Comparison of ENCODE assay signal across 16 cellular contexts in the genomic region with DNA sequence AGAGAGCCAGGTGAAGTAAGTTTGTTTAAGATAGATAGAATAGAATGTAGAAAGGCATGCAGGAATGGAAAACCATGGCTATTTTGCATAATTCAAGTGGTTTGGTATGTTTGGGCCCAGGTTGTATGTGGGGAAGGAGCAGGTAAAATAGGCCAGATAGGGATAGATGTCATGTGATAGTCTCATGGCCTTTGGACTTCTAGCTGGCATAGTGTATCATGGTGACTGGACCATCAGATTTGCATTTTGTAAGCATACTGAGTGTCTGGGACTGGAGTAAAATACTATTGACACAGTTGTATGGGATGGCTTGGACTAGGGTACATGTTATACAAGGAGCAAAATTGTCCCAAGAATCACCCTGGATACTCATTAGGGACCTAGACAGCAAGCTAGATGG. TPM values are rescaled to one million over a fixed set of nuclear protein-coding genes. Genes with fewer than 3 reads are reported as not detected.
A peak's percentile ranks its signal among the peaks of the same experiment; 100 is the strongest.
DNase-seq lines count a peak whose midpoint lies in the region; ATAC-seq and TF ChIP-seq lines count a peak whose summit lies in the region.
"Had no signal": no experiment of that assay in that cellular context is flagged by ENCODE, and none has a peak within 500 bp of the region (broad histone marks: within the 10 kb centered on the region; RNA-seq: fewer than 3 reads in every experiment).

No MANE protein-coding gene starts in this region.

- intact Hi-C loops in CD4-positive, alpha-beta memory T cell (cut with micrococcal nuclease) = no loop called here
- intact Hi-C loops in left colon (cut with DNase I, micrococcal nuclease) (no loop called here), tibial artery (cut with DNase I; ENCODE audit: low total_unique reads) (no loop called here), esophagus squamous epithelium (cut with DNase I) (no loop called here)

- peak overlapping the region in 6 of 7 donors; percentile 53 to 77 (median 60) for H3K27ac Mint-ChIP-seq in CD4-positive, alpha-beta memory T cell
- H3K27ac Mint-ChIP-seq in naive thymus-derived CD8-positive, alpha-beta T cell = peak overlapping the region in 7 of 10 donors; percentile 4 to 87 (median 21)

- H3K36me3 ChIP-seq in CD4-positive, alpha-beta memory T cell (ENCODE audit: insufficient read depth, low read length) = peaks cover 39% of the 10 kb centered on the region
- H3K36me3 ChIP-seq in tibial artery = peaks cover 41 to 61% (median 45%) of the 10 kb centered on the region in 3 donors
- H3K36me3 ChIP-seq in esophagus squamous epithelium = peaks cover 11 to 97% (median 13%) of the 10 kb centered on the region in 3 donors

- ATAC-seq in left colon (peak; percentile 43), GM19023 (IDR thresholded peaks at IDR 0.05; ENCODE audit: unreplicated experiment) (no peak)
- no peak for ATAC-seq in naive thymus-derived CD8-positive, alpha-beta T cell
- ATAC-seq: K562, Right ventricle myocardium inferior had no signal

- no peak overlapping the region for H3K4me3 Mint-ChIP-seq in CD4-positive, alpha-beta memory T cell
- H3K4me3 Mint-ChIP-seq in naive thymus-derived CD8-positive, alpha-beta T cell = no peak overlapping the region

- TF ChIP-seq POLR2A in esophagus squamous epithelium (IDR thresholded peaks at IDR 0.05) = no peak

- H3K27ac ChIP-seq in CD4-positive, alpha-beta memory T cell (ENCODE audit: low read depth, low read length) = no peak overlapping the region
- H3K27ac ChIP-seq in tibial artery = no peak overlapping the region
- H3K27ac ChIP-seq in esophagus squamous epithelium = no peak overlapping the region

- no peak for DNase-seq in CD4-positive, alpha-beta memory T cell
- DNase-seq in NCI-H526 treated with DMSO at 0.1 percent for 48 hours (lab: John Stamatoyannopoulos, UW) (peak; percentile 6), left colon (no peak), tibial artery (no peak), esophagus squamous epithelium (lab: John Stamatoyannopoulos, UW) (no peak)
- DNase-seq in naive thymus-derived CD8-positive, alpha-beta T cell = no peak
- DNase-seq: DMS79 treated with DMSO at 0.1 percent for 48 hours, HCEC 1CT, NCI-H1092 treated with DMSO at 0.1 percent for 48 hours, NCI-H2081, NCI-H2171 treated with DMSO at 0.1 percent for 48 hours, NCI-H446 treated with DMSO at 0.1 percent for 48 hours, NCI-H748 treated with DMSO at 0.1 percent for 48 hours had no signal

- peaks cover 53 to 68% of the 10 kb centered on the region in 2 donors for H3K36me3 Mint-ChIP-seq in CD4-positive, alpha-beta memory T cell
- peaks cover 12 to 80% (median 17%) of the 10 kb centered on the region in 3 donors for H3K36me3 Mint-ChIP-seq in naive thymus-derived CD8-positive, alpha-beta T cell

- no peaks in the 10 kb centered on the region for H3K27me3 ChIP-seq in CD4-positive, alpha-beta memory T cell (ENCODE audit: insufficient read depth, low read length)
- H3K27me3 ChIP-seq in tibial artery (no peaks in the 10 kb centered on the region), esophagus squamous epithelium (no peaks in the 10 kb centered on the region)

- H3K4me1 ChIP-seq in CD4-positive, alpha-beta memory T cell (ENCODE audit: insufficient read depth, low read length) = no peaks in the 10 kb centered on the region
- peaks cover 0 to 8% (median 0%) of the 10 kb centered on the region in 4 donors for H3K4me1 ChIP-seq in tibial artery
- no peaks in the 10 kb centered on the region for H3K4me1 ChIP-seq in esophagus squamous epithelium

- TF ChIP-seq CTCF in tibial artery (IDR thresholded peaks at IDR 0.05) (no peak), esophagus squamous epithelium (IDR thresholded peaks at IDR 0.05) (no peak)

- CTCF ChIA-PET in CD4-positive, alpha-beta memory T cell (lab: Charles Lee; ENCODE audit: partially characterized antibody) = interaction anchor here (0.7 to 0.8 kb wide), 2 partner anchors 8 to 13 kb away, joined by 3 read pairs; no protein-coding TSS in a partner anchor

- no peaks in the 10 kb centered on the region for H3K27me3 Mint-ChIP-seq in CD4-positive, alpha-beta memory T cell
- no peaks in the 10 kb centered on the region for H3K27me3 Mint-ChIP-seq in naive thymus-derived CD8-positive, alpha-beta T cell

- no peaks in the 10 kb centered on the region for H3K9me3 ChIP-seq in CD4-positive, alpha-beta memory T cell (ENCODE audit: control insufficient read depth in 1 of 2, low read length in 2 of 2)
- H3K9me3 ChIP-seq in tibial artery (no peaks in the 10 kb centered on the region), esophagus squamous epithelium (no peaks in the 10 kb centered on the region)

- H3K4me1 Mint-ChIP-seq in CD4-positive, alpha-beta memory T cell = peaks cover 5 to 14% (median 9%) of the 10 kb centered on the region in 4 donors
- H3K4me1 Mint-ChIP-seq in naive thymus-derived CD8-positive, alpha-beta T cell = peaks cover 0 to 10% (median 4%) of the 10 kb centered on the region in 4 donors

- H3K4me3 ChIP-seq in CD4-positive, alpha-beta memory T cell (ENCODE audit: low read length in 2 of 2) = no peak overlapping the region
- H3K4me3 ChIP-seq in tibial artery (no peak overlapping the region), esophagus squamous epithelium (no peak overlapping the region)
- H3K4me3 ChIP-seq: K562 had no signal

- H3K9me3 Mint-ChIP-seq in CD4-positive, alpha-beta memory T cell = no peaks in the 10 kb centered on the region
- H3K9me3 Mint-ChIP-seq in naive thymus-derived CD8-positive, alpha-beta T cell = no peaks in the 10 kb centered on the region

- POLR2A ChIA-PET in CD4-positive, alpha-beta memory T cell (lab: Charles Lee; ENCODE audit: partially characterized antibody) = interaction anchor here (1.2 kb wide), 1 partner anchor 39 kb away, joined by 3 read pairs; the partner anchor contains the start of gene COG3
- POLR2A ChIA-PET in naive thymus-derived CD8-positive, alpha-beta T cell (lab: Charles Lee) = no interaction called here

RNA-seq across cellular contexts. Expression of gene COG3, which starts 38.9 kb away (rescaled TPM):
- total RNA-seq in CD4-positive, alpha-beta memory T cell = 10 to 100 TPM; 51.1 to 59.8 TPM
- 10 to 100 TPM; 28.8 to 29.5 TPM for polyA plus RNA-seq in CD4-positive, alpha-beta memory T cell
- total RNA-seq in left colon = 10 to 100 TPM; 47.7 to 53.7 TPM
- total RNA-seq in naive thymus-derived CD8-positive, alpha-beta T cell = 10 to 100 TPM; 45.8 to 48.9 TPM
- 10 to 100 TPM; 22.2 to 29.9 (median 27.4) TPM for polyA plus RNA-seq in naive thymus-derived CD8-positive, alpha-beta T cell
- 10 to 100 TPM; 16.5 to 26.3 (median 21.5) TPM for total RNA-seq in esophagus squamous epithelium
